In genomic region chr7:134995239-134996096, GRCh38 we compare ENCODE assay signal across 8 cellular contexts. TPM values are rescaled to one million over a fixed set of nuclear protein-coding genes. Genes with fewer than 3 reads are reported as not detected.
A peak's percentile ranks its signal among the peaks of the same experiment; 100 is the strongest.
DNase-seq lines count a peak whose midpoint lies in the region; ATAC-seq and TF ChIP-seq lines count a peak whose summit lies in the region.

No MANE protein-coding gene starts in this region.

- H3K4me1 Mint-ChIP-seq in GM23338: peaks cover 2% of the 10 kb centered on the region; the same call in 2 of the 3 replicates
- H3K4me1 Mint-ChIP-seq in immature natural killer cell: no peaks in the 10 kb centered on the region

- ATAC-seq in GM18873 (IDR thresholded peaks at IDR 0.05; ENCODE audit: low FRiP score, unreplicated experiment) (peak; percentile 29), GM23338 (no peak)

- 0 out of 2 replicates have a peak overlapping the region, but pooled peaks have one; percentile 0 for H3K27ac Mint-ChIP-seq in GM23338
- peak overlapping the region in 2 of 6 donors; percentile 10 to 55 for H3K27ac Mint-ChIP-seq in immature natural killer cell

- H3K36me3 ChIP-seq in GM23338 (ENCODE audit: insufficient read depth): no peaks in the 10 kb centered on the region; the same call in 1 of the 2 replicates
- no peaks in the 10 kb centered on the region for H3K36me3 ChIP-seq in rectal smooth muscle tissue (ENCODE audit: control insufficient read depth, insufficient read depth, low read length)

- DNase-seq in GM23338 (ENCODE audit: low spot score) (no peak), NAMALWA (ENCODE audit: low spot score) (peak; percentile 31), globus pallidus (ENCODE audit: low spot score) (no peak), immature natural killer cell (no peak), iPS-NIHi11 (ENCODE audit: low spot score) (no peak), NCI-H128 (lab: John Stamatoyannopoulos, UW; ENCODE audit: unreplicated experiment) (no peak)

- H3K27ac ChIP-seq in GM23338 (ENCODE audit: low read depth) (no peak overlapping the region), rectal smooth muscle tissue (ENCODE audit: low read depth, low read length) (peak overlapping the region; percentile 9)

- H3K9me3 Mint-ChIP-seq in GM23338 (no peaks in the 10 kb centered on the region), immature natural killer cell (no peaks in the 10 kb centered on the region)

- H3K27me3 ChIP-seq in GM23338 (ENCODE audit: insufficient read depth): no peaks in the 10 kb centered on the region
- H3K27me3 ChIP-seq in rectal smooth muscle tissue (ENCODE audit: control insufficient read depth, insufficient read depth, low read length): no peaks in the 10 kb centered on the region

- no peaks in the 10 kb centered on the region for H3K79me2 ChIP-seq in GM23338 (replicated peaks; ENCODE audit: insufficient read depth)

- no peak overlapping the region for H3K4me3 ChIP-seq in GM23338
- H3K4me3 ChIP-seq in rectal smooth muscle tissue (ENCODE audit: low read length): no peak overlapping the region

- no peaks in the 10 kb centered on the region for H3F3A ChIP-seq in GM23338 (replicated peaks; ENCODE audit: low read depth)

- H3K4me1 ChIP-seq in GM23338 (ENCODE audit: insufficient read depth) (peaks cover 7% of the 10 kb centered on the region; the same call in 1 of the 2 replicates), rectal smooth muscle tissue (ENCODE audit: control insufficient read depth, insufficient read depth, low read length) (peaks cover 7% of the 10 kb centered on the region)

- no peak overlapping the region for H3K9ac ChIP-seq in rectal smooth muscle tissue (ENCODE audit: low read length)

- H4K20me1 ChIP-seq in GM23338 (replicated peaks; ENCODE audit: insufficient read depth): no peaks in the 10 kb centered on the region; the same call in 1 of the 2 replicates

- H3K4me3 Mint-ChIP-seq in GM23338: no peak overlapping the region
- no peak overlapping the region for H3K4me3 Mint-ChIP-seq in immature natural killer cell

- H3K9me2 ChIP-seq in GM23338 (ENCODE audit: insufficient read depth): no peaks in the 10 kb centered on the region; the same call in 1 of the 2 replicates

- no peak overlapping the region for H3K4me2 ChIP-seq in GM23338

- no peaks in the 10 kb centered on the region for H3K27me3 Mint-ChIP-seq in GM23338 (ENCODE audit: insufficient read depth, low read depth, poor library complexity)
- H3K27me3 Mint-ChIP-seq in immature natural killer cell (ENCODE audit: low read depth in 3 of 3): peaks cover 0 to 2% (median 2%) of the 10 kb centered on the region in 3 donors

- H3K36me3 Mint-ChIP-seq in GM23338 (ENCODE audit: low read depth) (peaks cover 5% of the 10 kb centered on the region; the same call in 2 of the 3 replicates), immature natural killer cell (peaks cover 8 to 34% (median 8%) of the 10 kb centered on the region in 3 donors)

- no peak for TF ChIP-seq CTCF in GM23338 (conservative IDR thresholded peaks at IDR 0.05; ENCODE audit: low read depth in 2 of 2)

- no peak overlapping the region for H2AFZ ChIP-seq in GM23338

TF ChIP-seq in GM23338, 12 proteins besides CTCF, POLR2A, EP300 and RAD21 (continues in another document):
- TF ChIP-seq EZH2phosphoT487 (IDR thresholded peaks at IDR 0.05; ENCODE audit: unreplicated experiment) (no peak), POLR2AphosphoS5 (IDR thresholded peaks at IDR 0.05; ENCODE audit: low read depth) (no peak), ZNF331 (CRISPR knock-in tag; IDR thresholded peaks at IDR 0.05; ENCODE audit: low read depth) (no peak), ETS1 (IDR thresholded peaks at IDR 0.05) (no peak), EZH2 (IDR thresholded peaks at IDR 0.05; ENCODE audit: low read depth, unreplicated experiment) (no peak), CREB1 (CRISPR knock-in tag; IDR thresholded peaks at IDR 0.05; ENCODE audit: low read depth) (no peak), JUNB (IDR thresholded peaks at IDR 0.05; ENCODE audit: unreplicated experiment) (no peak), ZNF462 (CRISPR knock-in tag; IDR thresholded peaks at IDR 0.05) (no peak)

RNA-seq across cellular contexts. Expression of gene AGBL3, which starts 9.2 kb away (rescaled TPM):
- total RNA-seq in GM23338 (2014; rRNA removed; shearing (Covaris generic)): 3.2 and 4.5 TPM in 2 replicates
- polyA plus RNA-seq in GM23338 (2016; fragmentation: Nextera tagmentation; extraction: Ambion mirVana) (5.6 and 5.9 TPM in 2 replicates), immature natural killer cell (1 to 10 TPM in 1 of 3 donors, under 1 TPM in 1, not detected in 1; 0.43 to 1.2 TPM)
